ENCODE assay signal across 20 cellular contexts in genomic region chr17:4921320-4921719, GRCh38. TPM values are rescaled to one million over a fixed set of nuclear protein-coding genes. Genes with fewer than 3 reads are reported as not detected.
DNase-seq lines count a peak whose midpoint lies in the region; ATAC-seq and TF ChIP-seq lines count a peak whose summit lies in the region.
"Had no signal": no experiment of that assay in that cellular context is flagged by ENCODE, and none has a peak within 500 bp of the region (broad histone marks: within the 10 kb centered on the region; RNA-seq: fewer than 3 reads in every experiment).

No MANE protein-coding gene starts in this region.

- H3K27me3 Mint-ChIP-seq in dendritic cell treated with granulocyte-macrophage colony-stimulating factor and Interleukin-4, amounts not matched to agents 40 ng/mL and 50 ng/mL, for 4 days = no peaks in the 10 kb centered on the region
- H3K27me3 Mint-ChIP-seq in CD4-positive, alpha-beta memory T cell = no peaks in the 10 kb centered on the region
- H3K27me3 Mint-ChIP-seq: B cell; CD4-positive, alpha-beta T cell had no signal

- peak overlapping the region; percentile 45 to 80 (median 78) for H3K27ac ChIP-seq in right lobe of liver
- peak overlapping the region; percentile 87 for H3K27ac ChIP-seq in subcutaneous abdominal adipose tissue (ENCODE audit: low read depth, low read length)
- no peak overlapping the region for H3K27ac ChIP-seq in CD4-positive, alpha-beta memory T cell (ENCODE audit: low read depth, low read length)
- H3K27ac ChIP-seq: BLaER1, C4-2B had no signal

- peaks cover 20% of the 10 kb centered on the region for H3K4me1 Mint-ChIP-seq in dendritic cell treated with granulocyte-macrophage colony-stimulating factor and Interleukin-4, amounts not matched to agents 40 ng/mL and 50 ng/mL, for 4 days (ENCODE audit: low read depth)
- H3K4me1 Mint-ChIP-seq in CD4-positive, alpha-beta memory T cell = no peaks in the 10 kb centered on the region
- H3K4me1 Mint-ChIP-seq: B cell had no signal

- H3K36me3 ChIP-seq in right lobe of liver (no peaks in the 10 kb centered on the region), subcutaneous abdominal adipose tissue (ENCODE audit: control insufficient read depth in 5 of 5, insufficient read depth in 5 of 5, low read length in 5 of 5) (no peaks in the 10 kb centered on the region)
- H3K36me3 ChIP-seq in CD4-positive, alpha-beta memory T cell (ENCODE audit: insufficient read depth, low read length) = no peaks in the 10 kb centered on the region
- H3K36me3 ChIP-seq: HAP-1 had no signal

- H3K9me3 ChIP-seq in right lobe of liver (no peaks in the 10 kb centered on the region), subcutaneous abdominal adipose tissue (ENCODE audit: control insufficient read depth in 5 of 5, low read length in 5 of 5) (no peaks in the 10 kb centered on the region)
- H3K9me3 ChIP-seq in CD4-positive, alpha-beta memory T cell (ENCODE audit: control insufficient read depth in 1 of 2, low read length in 2 of 2) = no peaks in the 10 kb centered on the region
- H3K9me3 ChIP-seq: BLaER1, Caco-2, HAP-1 had no signal

- no peaks in the 10 kb centered on the region for H3K36me3 Mint-ChIP-seq in dendritic cell treated with granulocyte-macrophage colony-stimulating factor and Interleukin-4, amounts not matched to agents 40 ng/mL and 50 ng/mL, for 4 days (ENCODE audit: low read depth)
- H3K36me3 Mint-ChIP-seq in CD4-positive, alpha-beta memory T cell = no peaks in the 10 kb centered on the region

- no peak overlapping the region for H3K4me3 Mint-ChIP-seq in dendritic cell treated with granulocyte-macrophage colony-stimulating factor and Interleukin-4, amounts not matched to agents 40 ng/mL and 50 ng/mL, for 4 days
- no peak overlapping the region for H3K4me3 Mint-ChIP-seq in CD4-positive, alpha-beta memory T cell
- H3K4me3 Mint-ChIP-seq: B cell; CD4-positive, alpha-beta T cell; HFFc6 had no signal

- POLR2A ChIA-PET in CD4-positive, alpha-beta memory T cell (lab: Charles Lee; ENCODE audit: partially characterized antibody) = interaction anchor here (0.6 kb wide), 1 partner anchor 168 kb away, joined by 4 read pairs; no protein-coding TSS in a partner anchor

- CTCF ChIA-PET in CD4-positive, alpha-beta memory T cell (lab: Charles Lee; ENCODE audit: partially characterized antibody) = interaction anchor here (1.3 to 4.2 kb wide), 2 partner anchors 12 to 66 kb away, joined by 3 to 14 read pairs; partner anchors contain the start of gene CAMTA2

- peak overlapping the region in 1 of 3 donors; percentile 7 for H3K4me3 ChIP-seq in right lobe of liver
- H3K4me3 ChIP-seq in subcutaneous abdominal adipose tissue (ENCODE audit: low read depth in 1 of 5, low read length in 5 of 5) = no peak overlapping the region
- H3K4me3 ChIP-seq in CD4-positive, alpha-beta memory T cell (ENCODE audit: low read length in 2 of 2) = no peak overlapping the region
- H3K4me3 ChIP-seq: BLaER1, GM12878, HAP-1 had no signal

- no peak overlapping the region for H3K9ac ChIP-seq in subcutaneous abdominal adipose tissue (ENCODE audit: low read length in 5 of 5)
- H3K9ac ChIP-seq: BLaER1 had no signal

- no peaks in the 10 kb centered on the region for H3K9me3 Mint-ChIP-seq in dendritic cell treated with granulocyte-macrophage colony-stimulating factor and Interleukin-4, amounts not matched to agents 40 ng/mL and 50 ng/mL, for 4 days
- no peaks in the 10 kb centered on the region for H3K9me3 Mint-ChIP-seq in CD4-positive, alpha-beta memory T cell
- H3K9me3 Mint-ChIP-seq: CD4-positive, alpha-beta T cell; HFFc6 had no signal

- TF ChIP-seq CTCF in right lobe of liver (IDR thresholded peaks at IDR 0.05) = no peak

- H3K4me1 ChIP-seq in right lobe of liver (peaks cover 0 to 27% (median 3%) of the 10 kb centered on the region in 4 donors), subcutaneous abdominal adipose tissue (ENCODE audit: control insufficient read depth in 5 of 5, insufficient read depth in 5 of 5, low read length in 5 of 5) (peaks cover 0 to 17% (median 11%) of the 10 kb centered on the region in 5 donors)
- H3K4me1 ChIP-seq in CD4-positive, alpha-beta memory T cell (ENCODE audit: insufficient read depth, low read length) = no peaks in the 10 kb centered on the region
- H3K4me1 ChIP-seq: BLaER1, Caco-2 had no signal

- H3K27ac Mint-ChIP-seq in dendritic cell treated with granulocyte-macrophage colony-stimulating factor and Interleukin-4, amounts not matched to agents 40 ng/mL and 50 ng/mL, for 4 days = peak overlapping the region; percentile 67
- H3K27ac Mint-ChIP-seq in CD4-positive, alpha-beta memory T cell = no peak overlapping the region
- H3K27ac Mint-ChIP-seq: B cell; CD4-positive, alpha-beta T cell; HFFc6 had no signal

- no peaks in the 10 kb centered on the region for H3K27me3 ChIP-seq in right lobe of liver
- no peaks in the 10 kb centered on the region for H3K27me3 ChIP-seq in subcutaneous abdominal adipose tissue (ENCODE audit: control insufficient read depth in 5 of 5, insufficient read depth in 4 of 5, low read length in 5 of 5)
- H3K27me3 ChIP-seq in CD4-positive, alpha-beta memory T cell (ENCODE audit: insufficient read depth, low read length) = no peaks in the 10 kb centered on the region
- H3K27me3 ChIP-seq: BLaER1 had no signal

- DNase-seq in right lobe of liver = no peak
- no peak for DNase-seq in CD4-positive, alpha-beta memory T cell
- no peak for DNase-seq in T-helper 2 cell
- no peak for DNase-seq in DMS53 treated with DMSO at 0.1 percent for 48 hours (lab: John Stamatoyannopoulos, UW; ENCODE audit: unreplicated experiment)
- DNase-seq: Caco-2; CD4-positive, alpha-beta T cell; DMS153; DMS79; EL; GDM1; GOT3; HFFc6 had no signal

- intact Hi-C loops in dendritic cell treated with granulocyte-macrophage colony-stimulating factor and Interleukin-4, amounts not matched to agents 40 ng/mL and 50 ng/mL, for 4 days (cut with micrococcal nuclease) = no loop called here
- intact Hi-C loops in right lobe of liver (cut with DNase I) = no loop called here
- intact Hi-C loops in CD4-positive, alpha-beta memory T cell (cut with micrococcal nuclease) = no loop called here

- no peak for TF ChIP-seq POLR2A in right lobe of liver (IDR thresholded peaks at IDR 0.05)

- WGBS in right lobe of liver (ENCODE audit: insufficient coverage, low coverage, low lambda C conversion rate, missing lambda C conversion rate) = 76% methylated on average over 4 of the region's 4 CpGs

- no peak for ATAC-seq in right lobe of liver
- ATAC-seq: GM12878 had no signal

RNA-seq across cellular contexts. Expression of gene GP1BA, which starts 10.8 kb away (rescaled TPM):
- under 1 TPM in 3 of 6 experiments, not detected in 3; 0.13 to 0.20 (median 0.15) TPM for total RNA-seq in right lobe of liver
- total RNA-seq in CD4-positive, alpha-beta memory T cell = not detected
- not detected for polyA plus RNA-seq in CD4-positive, alpha-beta memory T cell
- total RNA-seq: B cell; Caco-2; CD4-positive, alpha-beta T cell; HFFc6 had no signal
- polyA plus RNA-seq: AG04450 had no signal

RNA-seq across cellular contexts. Expression of gene CHRNE, which starts 18.4 kb away (rescaled TPM):
- 1 to 10 TPM; 1.4 to 2.9 (median 2.0) TPM for total RNA-seq in right lobe of liver
- total RNA-seq in CD4-positive, alpha-beta memory T cell = 1 to 10 TPM in 1 of 2 experiments, under 1 TPM in 1; 0.64 to 1.3 TPM
- polyA plus RNA-seq in CD4-positive, alpha-beta memory T cell = under 1 TPM; 0.08 to 0.21 TPM
- total RNA-seq: Caco-2 had no signal

RNA-seq across cellular contexts. Expression of gene SLC25A11, which starts 18.5 kb away (rescaled TPM):
- total RNA-seq in right lobe of liver = 10 to 100 TPM; 32.6 to 64.2 (median 41.0) TPM
- 10 to 100 TPM; 43.5 to 49.5 TPM for total RNA-seq in CD4-positive, alpha-beta memory T cell
- 100 to 1,000 TPM in 1 of 2 donors, 10 to 100 TPM in 1; 55.1 to 101 TPM for polyA plus RNA-seq in CD4-positive, alpha-beta memory T cell

RNA-seq across cellular contexts. Expression of gene RNF167, which starts 18.7 kb away (rescaled TPM):
- total RNA-seq in right lobe of liver = 10 to 100 TPM; 52.1 to 73.5 (median 57.5) TPM
- total RNA-seq in CD4-positive, alpha-beta memory T cell = 100 to 1,000 TPM; 154 to 172 TPM
- 10 to 100 TPM; 52.4 to 61.5 TPM for polyA plus RNA-seq in CD4-positive, alpha-beta memory T cell

RNA-seq across cellular contexts. Expression of gene C17orf107, which starts 22.0 kb away (rescaled TPM):
- 1 to 10 TPM; 1.6 to 4.0 (median 3.2) TPM for total RNA-seq in right lobe of liver
- total RNA-seq in CD4-positive, alpha-beta memory T cell = 1 to 10 TPM; 4.3 to 5.0 TPM
- under 1 TPM; 0.50 to 0.68 TPM for polyA plus RNA-seq in CD4-positive, alpha-beta memory T cell
